8 cellular contexts compared by ENCODE assay signal in the genomic region with DNA sequence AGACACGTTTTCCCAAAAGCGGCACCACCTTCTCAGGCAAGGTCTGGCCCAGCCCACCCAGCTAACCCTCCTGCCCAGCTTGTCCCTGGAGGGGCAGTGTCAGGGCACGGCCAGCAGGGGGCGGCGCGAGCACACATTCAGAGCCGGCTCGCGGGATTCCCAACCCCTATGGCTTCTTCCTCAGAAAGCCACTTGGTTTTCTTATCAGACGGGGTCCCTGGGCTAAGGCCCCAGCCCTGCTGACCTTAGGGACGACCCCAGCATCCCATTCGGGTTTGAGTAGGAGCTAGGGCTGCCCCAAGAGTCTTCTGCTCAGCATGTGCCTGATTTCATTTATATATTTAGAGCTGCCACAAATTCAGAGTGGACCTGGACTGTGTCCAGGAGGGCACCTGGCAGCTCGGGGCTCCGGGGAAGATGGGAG. TPM values are rescaled to one million over a fixed set of nuclear protein-coding genes. Genes with fewer than 3 reads are reported as not detected.
DNase-seq lines count a peak whose midpoint lies in the region; ATAC-seq and TF ChIP-seq lines count a peak whose summit lies in the region.

No MANE protein-coding gene starts in this region.

- no peaks in the 10 kb centered on the region for H3K79me2 ChIP-seq in smooth muscle cell (ENCODE audit: low read depth)

- no peaks in the 10 kb centered on the region for H3K36me3 ChIP-seq in HEK293 (ENCODE audit: control insufficient read depth in 2 of 2, insufficient read depth in 1 of 2, low read length in 2 of 2)
- H3K36me3 ChIP-seq in smooth muscle cell (ENCODE audit: low read depth), result no peaks in the 10 kb centered on the region

- TF ChIP-seq CTCF in HEK293 (tag by site-specific recombination; IDR thresholded peaks at IDR 0.05), result peak; percentile 74
- peak; percentile 99 for TF ChIP-seq CTCF in astrocyte of the spinal cord (IDR thresholded peaks at IDR 0.05; ENCODE audit: low read depth, low read length)
- peak; percentile 98 for TF ChIP-seq CTCF in smooth muscle cell (IDR thresholded peaks at IDR 0.05; ENCODE audit: borderline replicate concordance, insufficient read depth, poor library complexity, severe bottlenecking)

- H3K9me3 ChIP-seq in HEK293 (ENCODE audit: control insufficient read depth, insufficient read depth, low read depth, low read length) (no peaks in the 10 kb centered on the region), smooth muscle cell (replicated peaks; ENCODE audit: low read depth) (no peaks in the 10 kb centered on the region)

- H3K27ac ChIP-seq in HEK293 (ENCODE audit: extremely low read depth, low read depth, low read length) (no peak overlapping the region), smooth muscle cell (ENCODE audit: low read depth) (no peak overlapping the region)

- POLR2A ChIA-PET in HEK293 (lab: Yijun Ruan, JAX), result interaction anchor here (0.8 to 1.8 kb wide), 6 partner anchors 9 to 128 kb away, joined by 3 to 11 read pairs (median 4); a partner anchor contains a TSS

- H3F3A ChIP-seq in smooth muscle cell (ENCODE audit: low read depth), result no peaks in the 10 kb centered on the region

- H3K4me1 ChIP-seq in HEK293 (ENCODE audit: control insufficient read depth, insufficient read depth, low read length) (no peaks in the 10 kb centered on the region), smooth muscle cell (ENCODE audit: low read depth) (no peaks in the 10 kb centered on the region)

- in situ Hi-C loops in astrocyte of the spinal cord (cut with HindIII; ENCODE audit: low sequenced_read_pairs), result no loop called here

- no peak overlapping the region for H2AFZ ChIP-seq in smooth muscle cell (ENCODE audit: low read depth)

- H3K4me2 ChIP-seq in smooth muscle cell, result peak overlapping the region; percentile 43

- no peak for ATAC-seq in GM19397 (IDR thresholded peaks at IDR 0.05; ENCODE audit: unreplicated experiment)

- H3K4me3 ChIP-seq in HEK293 (ENCODE audit: low read depth, low read length), result no peak overlapping the region
- no peak overlapping the region for H3K4me3 ChIP-seq in astrocyte of the spinal cord (ENCODE audit: low read depth, low read length)
- H3K4me3 ChIP-seq in smooth muscle cell, result no peak overlapping the region

- no peaks in the 10 kb centered on the region for H3K27me3 ChIP-seq in smooth muscle cell (ENCODE audit: low read depth)

- CTCF ChIA-PET in HEK293 (lab: Yijun Ruan, JAX), result interaction anchor here (0.5 to 2.9 kb wide), 80 partner anchors 8 to 694 kb away, joined by 3 to 64 read pairs (median 5); a partner anchor contains a TSS

- no peak overlapping the region for H3K9ac ChIP-seq in smooth muscle cell (ENCODE audit: low read depth)

- DNase-seq in GM04504 (ENCODE audit: low read depth), result peak; percentile 21
- DNase-seq in NCI-H146 (lab: John Stamatoyannopoulos, UW), result peak; percentile 66
- peak; percentile 78 for DNase-seq in UCSD-AML1 (lab: John Stamatoyannopoulos, UW; ENCODE audit: unreplicated experiment)
- peak; percentile 65 for DNase-seq in astrocyte of the spinal cord (ENCODE audit: low read depth, low spot score)
- DNase-seq in iPS-NIHi11 (ENCODE audit: low spot score), result peak; percentile 96
- peak; percentile 34 for DNase-seq in smooth muscle cell (lab: John Stamatoyannopoulos, UW; ENCODE audit: unreplicated experiment)

- H4K20me1 ChIP-seq in smooth muscle cell (ENCODE audit: low read depth), result no peaks in the 10 kb centered on the region

- 14% methylated on average over 13 of the region's 14 CpGs for WGBS in smooth muscle cell (ENCODE audit: low lambda C conversion rate)

TF ChIP-seq in HEK293, 187 proteins besides CTCF, POLR2A, EP300 and RAD21:
- TF ChIP-seq YY2 (tag by site-specific recombination; IDR thresholded peaks at IDR 0.05) (no peak), RBAK (tag by site-specific recombination; IDR thresholded peaks at IDR 0.05) (no peak), ZBTB17 (tag by site-specific recombination; IDR thresholded peaks at IDR 0.05) (peak; percentile 32), ZSCAN30 (tag by site-specific recombination; IDR thresholded peaks at IDR 0.05) (0 out of 2 replicates have a peak, but pooled peaks have one; percentile 32), ZNF335 (tag by site-specific recombination; conservative IDR thresholded peaks at IDR 0.05) (peak; percentile 72), ZNF175 (tag by site-specific recombination; IDR thresholded peaks at IDR 0.05) (no peak), ZNF2 (tag by site-specific recombination; IDR thresholded peaks at IDR 0.05) (peak; percentile 41; the same call in 1 of the 2 replicates), SP7 (tag by site-specific recombination; IDR thresholded peaks at IDR 0.05) (0 out of 2 replicates have a peak, but pooled peaks have one; percentile 13), ZBTB48 (tag by site-specific recombination; IDR thresholded peaks at IDR 0.05) (peak; percentile 68; the same call in 1 of the 2 replicates), ZNF501 (tag by site-specific recombination; IDR thresholded peaks at IDR 0.05) (no peak), ZNF654 (tag by site-specific recombination; IDR thresholded peaks at IDR 0.05; ENCODE audit: low read depth) (peak; percentile 68), ZNF341 (tag by site-specific recombination; IDR thresholded peaks at IDR 0.05; ENCODE audit: low read depth) (no peak), ZNF16 (tag by site-specific recombination; IDR thresholded peaks at IDR 0.05; ENCODE audit: low read depth) (no peak), SP2 (tag by site-specific recombination; IDR thresholded peaks at IDR 0.05) (no peak), IKZF3 (tag by site-specific recombination; IDR thresholded peaks at IDR 0.05) (peak; percentile 53; the same call in 1 of the 2 replicates)
- TF ChIP-seq, protein P1, sequence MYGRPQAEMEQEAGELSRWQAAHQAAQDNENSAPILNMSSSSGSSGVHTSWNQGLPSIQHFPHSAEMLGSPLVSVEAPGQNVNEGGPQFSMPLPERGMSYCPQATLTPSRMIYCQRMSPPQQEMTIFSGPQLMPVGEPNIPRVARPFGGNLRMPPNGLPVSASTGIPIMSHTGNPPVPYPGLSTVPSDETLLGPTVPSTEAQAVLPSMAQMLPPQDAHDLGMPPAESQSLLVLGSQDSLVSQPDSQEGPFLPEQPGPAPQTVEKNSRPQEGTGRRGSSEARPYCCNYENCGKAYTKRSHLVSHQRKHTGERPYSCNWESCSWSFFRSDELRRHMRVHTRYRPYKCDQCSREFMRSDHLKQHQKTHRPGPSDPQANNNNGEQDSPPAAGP (tag by site-specific recombination; IDR thresholded peaks at IDR 0.05), result no peak
- TF ChIP-seq, protein P2, sequence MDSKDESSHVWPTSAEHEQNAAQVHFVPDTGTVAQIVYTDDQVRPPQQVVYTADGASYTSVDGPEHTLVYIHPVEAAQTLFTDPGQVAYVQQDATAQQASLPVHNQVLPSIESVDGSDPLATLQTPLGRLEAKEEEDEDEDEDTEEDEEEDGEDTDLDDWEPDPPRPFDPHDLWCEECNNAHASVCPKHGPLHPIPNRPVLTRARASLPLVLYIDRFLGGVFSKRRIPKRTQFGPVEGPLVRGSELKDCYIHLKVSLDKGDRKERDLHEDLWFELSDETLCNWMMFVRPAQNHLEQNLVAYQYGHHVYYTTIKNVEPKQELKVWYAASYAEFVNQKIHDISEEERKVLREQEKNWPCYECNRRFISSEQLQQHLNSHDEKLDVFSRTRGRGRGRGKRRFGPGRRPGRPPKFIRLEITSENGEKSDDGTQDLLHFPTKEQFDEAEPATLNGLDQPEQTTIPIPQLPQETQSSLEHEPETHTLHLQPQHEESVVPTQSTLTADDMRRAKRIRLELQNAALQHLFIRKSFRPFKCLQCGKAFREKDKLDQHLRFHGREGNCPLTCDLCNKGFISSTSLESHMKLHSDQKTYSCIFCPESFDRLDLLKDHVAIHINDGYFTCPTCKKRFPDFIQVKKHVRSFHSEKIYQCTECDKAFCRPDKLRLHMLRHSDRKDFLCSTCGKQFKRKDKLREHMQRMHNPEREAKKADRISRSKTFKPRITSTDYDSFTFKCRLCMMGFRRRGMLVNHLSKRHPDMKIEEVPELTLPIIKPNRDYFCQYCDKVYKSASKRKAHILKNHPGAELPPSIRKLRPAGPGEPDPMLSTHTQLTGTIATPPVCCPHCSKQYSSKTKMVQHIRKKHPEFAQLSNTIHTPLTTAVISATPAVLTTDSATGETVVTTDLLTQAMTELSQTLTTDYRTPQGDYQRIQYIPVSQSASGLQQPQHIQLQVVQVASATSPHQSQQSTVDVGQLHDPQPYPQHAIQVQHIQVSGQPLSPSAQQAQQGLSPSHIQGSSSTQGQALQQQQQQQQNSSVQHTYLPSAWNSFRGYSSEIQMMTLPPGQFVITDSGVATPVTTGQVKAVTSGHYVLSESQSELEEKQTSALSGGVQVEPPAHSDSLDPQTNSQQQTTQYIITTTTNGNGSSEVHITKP (tag by site-specific recombination; IDR thresholded peaks at IDR 0.05), result 0 out of 2 replicates have a peak, but pooled peaks have one; percentile 17
TF ChIP-seq in HEK293: peak in this region for 9.

RNA-seq across cellular contexts. Expression of a gene that starts 14.5 kb away (rescaled TPM):
- not detected in 2 replicates for total RNA-seq in smooth muscle cell
- polyA plus RNA-seq in smooth muscle cell, result not detected in 2 replicates

RNA-seq across cellular contexts. Expression of a gene that starts 36.9 kb away (rescaled TPM):
- total RNA-seq in smooth muscle cell, result 11.7 and 13.8 TPM in 2 replicates
- 7.0 and 8.0 TPM in 2 replicates for polyA plus RNA-seq in smooth muscle cell

Comparison
In these comparisons a context has a peak if more than half of its experiments do, and no peak if none do; other contexts are left out.
1. DNase-seq: peak in every context shown above with its lines; median percentile 96 in iPS-NIHi11; 78 in UCSD-AML1; 66 in NCI-H146; 65 in astrocyte of the spinal cord; 34 in smooth muscle cell; 21 in GM04504.